In the genomic region with DNA sequence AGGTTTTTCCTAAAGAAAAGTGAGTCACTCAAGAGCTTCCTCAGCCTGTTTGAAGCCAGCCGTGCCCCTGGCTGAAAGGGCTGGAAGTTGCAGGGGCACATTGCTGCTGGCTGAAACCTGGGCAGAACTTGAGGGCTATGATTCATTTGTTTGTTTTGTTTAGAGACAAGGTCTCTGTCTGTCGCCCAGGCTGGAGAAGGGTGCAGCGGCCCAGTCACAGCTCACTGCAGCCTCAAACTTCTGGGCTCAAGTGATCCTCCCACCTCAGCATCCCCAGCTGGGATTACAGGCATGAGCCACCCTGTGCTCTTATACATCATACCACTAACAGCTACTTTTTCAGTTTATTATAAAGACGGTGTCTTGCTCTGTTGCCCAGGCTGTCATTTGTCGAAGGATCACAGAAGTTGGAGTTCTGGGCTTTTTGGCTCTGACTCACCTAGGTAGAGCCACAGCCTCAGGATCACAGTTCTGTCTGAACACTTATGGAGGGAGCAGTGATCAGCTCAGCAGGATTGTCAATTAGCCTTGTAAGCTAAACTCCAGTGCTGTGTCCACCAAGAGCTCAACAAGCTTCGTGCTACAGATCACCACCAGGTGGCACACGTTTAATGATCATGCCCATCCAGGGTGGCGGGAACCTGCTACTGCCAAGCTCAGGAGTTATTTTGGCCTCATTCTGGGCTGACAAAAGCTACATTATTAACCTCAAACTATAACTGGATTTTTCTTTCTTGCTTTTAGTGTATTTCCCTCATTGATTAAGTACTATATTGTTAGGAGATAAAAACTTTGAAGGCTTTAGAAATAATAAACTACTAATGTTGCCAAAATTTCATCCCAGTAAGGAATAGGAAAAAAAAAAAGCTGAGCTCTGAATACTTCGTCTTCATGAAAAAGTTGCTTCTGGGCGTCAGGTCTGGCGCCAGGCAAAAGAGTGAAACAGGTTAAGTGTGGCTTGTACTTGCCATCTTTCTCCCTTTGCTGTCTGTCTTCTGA, we compare ENCODE assay signal across 8 cellular contexts. TPM values are rescaled to one million over a fixed set of nuclear protein-coding genes. Genes with fewer than 3 reads are reported as not detected.
DNase-seq lines count a peak whose midpoint lies in the region; ATAC-seq, FAIRE-seq and TF ChIP-seq lines count a peak whose summit lies in the region.

No MANE protein-coding gene starts in this region.

- TF ChIP-seq CTCF in IMR-90 (conservative IDR thresholded peaks at IDR 0.05; ENCODE audit: low read depth, low read length) (peak; percentile 61), OCI-LY3 (IDR thresholded peaks at IDR 0.05; ENCODE audit: low read depth, low read length) (peak; percentile 88), natural killer cell (IDR thresholded peaks at IDR 0.05) (peak; percentile 59)

- TF ChIP-seq POLR2A in IMR-90 (IDR thresholded peaks at IDR 0.05; ENCODE audit: low read depth, low read length) = no peak

- peaks cover 3 to 16% of the 10 kb centered on the region in 2 donors for H3K27me3 Mint-ChIP-seq in natural killer cell (ENCODE audit: low read depth in 2 of 2)

- no peak overlapping the region for H2AK9ac ChIP-seq in IMR-90 (replicated peaks; ENCODE audit: low read depth, low read length, poor library complexity)

- DNase-seq in Ammon's horn (ENCODE audit: low spot score) (peak; percentile 82), GM19239 (ENCODE audit: insufficient read length, low spot score) (peak; percentile 63), IMR-90 (peak; percentile 75), activated T-cell treated with anti-CD3 and anti-CD28 coated beads for 1 hour (ENCODE audit: low read depth) (peak; percentile 42), natural killer cell (peak; percentile 24), substantia nigra (lab: John Stamatoyannopoulos, UW) (peak in 41 of 49 donors; percentile 3 to 70 (median 43))

- dilution Hi-C loops in IMR-90 (cut with HindIII; ENCODE audit: low sequenced_read_pairs, unreplicated experiment) = no loop called here

- intact Hi-C loops in IMR-90 (cut with micrococcal nuclease) (loop anchor here (1.0 kb wide), 1 partner anchor 282 kb away; no protein-coding TSS in a partner anchor), natural killer cell (cut with micrococcal nuclease) (loop anchor here (1.0 to 2.0 kb wide), 2 partner anchors 111 to 283 kb away; no protein-coding TSS in a partner anchor)

- no peak overlapping the region for H3K4me3 ChIP-seq in IMR-90 (ENCODE audit: insufficient read depth, low read depth, low read length)
- no peak overlapping the region for H3K4me3 ChIP-seq in OCI-LY3 (ENCODE audit: low read length)

- no peak overlapping the region for H3K14ac ChIP-seq in IMR-90 (replicated peaks; ENCODE audit: low read depth, low read length)

- no peaks in the 10 kb centered on the region for H3K9me3 Mint-ChIP-seq in natural killer cell

- no peak overlapping the region for H4K5ac ChIP-seq in IMR-90 (ENCODE audit: low read depth, low read length)

- no peaks in the 10 kb centered on the region for H3K9me1 ChIP-seq in IMR-90 (ENCODE audit: insufficient read depth, low read length)

- no peak overlapping the region for H3K18ac ChIP-seq in IMR-90 (ENCODE audit: low read depth, low read length)

- no TSS peak for BruUV-seq in IMR-90 (replicated peaks; lab: Mats Ljungman, UMichigan)

- H2BK120ac ChIP-seq in IMR-90 (ENCODE audit: low read depth, low read length) = no peak overlapping the region

- H2BK15ac ChIP-seq in IMR-90 (ENCODE audit: low read depth, low read length) = no peak overlapping the region

- H3K4me1 ChIP-seq in IMR-90 (ENCODE audit: control insufficient read depth, insufficient read depth, low read length) = 0 out of 2 replicates have a peak, but pooled peaks cover 2% of the 10 kb centered on the region
- H3K4me1 ChIP-seq in OCI-LY3 (ENCODE audit: low read length) = no peaks in the 10 kb centered on the region; the same call in 1 of the 2 replicates

- no peaks in the 10 kb centered on the region for H3K79me2 ChIP-seq in OCI-LY3 (ENCODE audit: low read length)

- ATAC-seq in IMR-90 (ENCODE audit: low read depth) = peak; percentile 89
- peak; percentile 86 for ATAC-seq in esophagus mucosa
- peak; percentile 63 to 71 (median 63) for ATAC-seq in natural killer cell

- in situ Hi-C loops in IMR-90 (cut with MboI; ENCODE audit: low sequenced_read_pairs) = loop anchor here (10.0 kb wide), 1 partner anchor 277 kb away; no protein-coding TSS in a partner anchor

- H3K9me3 ChIP-seq in IMR-90 (ENCODE audit: control insufficient read depth, insufficient read depth, low read length) = no peaks in the 10 kb centered on the region
- H3K9me3 ChIP-seq in OCI-LY3 (ENCODE audit: insufficient read depth, low read length) = no peaks in the 10 kb centered on the region

- no peak overlapping the region for H4K8ac ChIP-seq in IMR-90 (ENCODE audit: low read depth in 2 of 2, low read length in 2 of 2)

- no peak overlapping the region for H2AK5ac ChIP-seq in IMR-90 (ENCODE audit: low read depth, low read length)

- H2BK20ac ChIP-seq in IMR-90 (ENCODE audit: low read depth, low read length) = no peak overlapping the region

- no peak overlapping the region for H3K27ac Mint-ChIP-seq in natural killer cell

- H2BK5ac ChIP-seq in IMR-90 (ENCODE audit: low read depth, low read length, poor library complexity, severe bottlenecking) = no peak overlapping the region

- no peaks in the 10 kb centered on the region for H3K36me3 ChIP-seq in IMR-90 (ENCODE audit: control insufficient read depth, insufficient read depth, low read length)
- no peaks in the 10 kb centered on the region for H3K36me3 ChIP-seq in OCI-LY3 (replicated peaks; ENCODE audit: low read depth, low read length)

- H3K27ac ChIP-seq in IMR-90 (ENCODE audit: insufficient read depth, low read length) (no peak overlapping the region), OCI-LY3 (ENCODE audit: low read length) (no peak overlapping the region), substantia nigra (ENCODE audit: low read depth, low read length, poor library complexity, severe bottlenecking) (no peak overlapping the region)

- no peak overlapping the region for H4K91ac ChIP-seq in IMR-90 (ENCODE audit: insufficient read depth, low read depth, low read length)

- no peak overlapping the region for H3K4me3 Mint-ChIP-seq in natural killer cell

- H3K9ac ChIP-seq in IMR-90 (ENCODE audit: low read depth, low read length) (no peak overlapping the region), OCI-LY3 (ENCODE audit: low read length) (no peak overlapping the region)

- H3K4me1 Mint-ChIP-seq in natural killer cell = no peaks in the 10 kb centered on the region

- no peaks in the 10 kb centered on the region for H3K79me1 ChIP-seq in IMR-90 (ENCODE audit: low read depth in 1 of 2, low read length in 2 of 2)

- TF ChIP-seq RAD21 in IMR-90 (IDR thresholded peaks at IDR 0.05; ENCODE audit: low read length) = peak; percentile 60

- H4K20me1 ChIP-seq in IMR-90 (ENCODE audit: insufficient read depth, low read length) = 0 out of 2 replicates have a peak, but pooled peaks cover 4% of the 10 kb centered on the region
- no peaks in the 10 kb centered on the region for H4K20me1 ChIP-seq in OCI-LY3 (ENCODE audit: insufficient read depth, low read length)

- H3K4me2 ChIP-seq in IMR-90 (ENCODE audit: low read depth, low read length) (no peak overlapping the region), OCI-LY3 (ENCODE audit: low read length) (no peak overlapping the region)

- H3K4ac ChIP-seq in IMR-90 (ENCODE audit: low read depth, low read length) = no peak overlapping the region

- CTCF ChIA-PET in IMR-90 (lab: Yijun Ruan, JAX) = interaction anchor here (0.6 to 2.7 kb wide), 22 partner anchors 8 to 1483 kb away, joined by 3 to 28 read pairs (median 4); no protein-coding TSS in a partner anchor

- FAIRE-seq in GM19239 (lab: Jason Lieb, UNC) = peak; percentile 78

- no peaks in the 10 kb centered on the region for H3K36me3 Mint-ChIP-seq in natural killer cell

- H3K23ac ChIP-seq in IMR-90 (ENCODE audit: low read depth, low read length) = no peak overlapping the region

- 56% methylated on average over 3 of the region's 11 CpGs; no CpG with 5 or more reads in 1 of the 2 experiments for WGBS in IMR-90 (ENCODE audit: extremely low coverage in 2 of 2, insufficient read length in 1 of 2), 2 experiments

- POLR2A ChIA-PET in IMR-90 (lab: Charles Lee; ENCODE audit: unreplicated experiment) = no interaction called here

- H2AFZ ChIP-seq in IMR-90 (replicated peaks; ENCODE audit: low read length, poor library complexity) (peak overlapping the region; percentile 49), OCI-LY3 (ENCODE audit: low read depth, low read length) (0 out of 2 replicates have a peak overlapping the region, but pooled peaks have one; percentile 3)

- no peak overlapping the region for H3K56ac ChIP-seq in IMR-90 (ENCODE audit: extremely low read depth, insufficient read depth, low read length)

- H3K27me3 ChIP-seq in IMR-90 (ENCODE audit: control insufficient read depth, insufficient read depth, low read length) (no peaks in the 10 kb centered on the region; the same call in 1 of the 2 replicates), OCI-LY3 (ENCODE audit: low read depth, low read length) (no peaks in the 10 kb centered on the region)

TF ChIP-seq in IMR-90, 13 proteins besides CTCF, POLR2A, EP300 and RAD21:
- TF ChIP-seq SMC3 (IDR thresholded peaks at IDR 0.05; ENCODE audit: low read depth, low read length) (peak; percentile 52; the same call in 1 of the 2 replicates), FOS (IDR thresholded peaks at IDR 0.05; ENCODE audit: low read depth, low read length) (peak; percentile 26; the same call in 1 of the 2 replicates), MAZ (IDR thresholded peaks at IDR 0.05; ENCODE audit: borderline replicate concordance, low read depth, low read length) (no peak)

RNA-seq across cellular contexts. Expression of a gene that starts 57.9 kb away (rescaled TPM):
- total RNA-seq in IMR-90 (2012; rRNA removed) (0.18 and 0.28 TPM in 2 replicates), esophagus mucosa (not detected), natural killer cell (under 1 TPM in 1 of 3 donors, not detected in 2; 0.27 TPM)
- 0.20 and 0.21 TPM in 2 replicates for polyA plus RNA-seq in IMR-90 (2012; rRNA removed)
- 0.01 and 0.09 TPM in 2 replicates for polyA plus RNA-seq in IMR-90 (2012; cell fraction: cytosol; rRNA removed)
- polyA plus RNA-seq in IMR-90 (2012; cell fraction: nucleus; rRNA removed; ENCODE audit: low replicate concordance) = 0.12 and 0.22 TPM in 2 replicates

Comparison
In these comparisons a context has a peak if more than half of its experiments do, and no peak if none do; other contexts are left out.
1. DNase-seq: peak in every context shown above with its lines; median percentile 82 in Ammon's horn; 75 in IMR-90; 63 in GM19239; 43 in substantia nigra; 42 in activated T-cell treated with anti-CD3 and anti-CD28 coated beads for 1 hour; 24 in natural killer cell.